In the genomic region with DNA sequence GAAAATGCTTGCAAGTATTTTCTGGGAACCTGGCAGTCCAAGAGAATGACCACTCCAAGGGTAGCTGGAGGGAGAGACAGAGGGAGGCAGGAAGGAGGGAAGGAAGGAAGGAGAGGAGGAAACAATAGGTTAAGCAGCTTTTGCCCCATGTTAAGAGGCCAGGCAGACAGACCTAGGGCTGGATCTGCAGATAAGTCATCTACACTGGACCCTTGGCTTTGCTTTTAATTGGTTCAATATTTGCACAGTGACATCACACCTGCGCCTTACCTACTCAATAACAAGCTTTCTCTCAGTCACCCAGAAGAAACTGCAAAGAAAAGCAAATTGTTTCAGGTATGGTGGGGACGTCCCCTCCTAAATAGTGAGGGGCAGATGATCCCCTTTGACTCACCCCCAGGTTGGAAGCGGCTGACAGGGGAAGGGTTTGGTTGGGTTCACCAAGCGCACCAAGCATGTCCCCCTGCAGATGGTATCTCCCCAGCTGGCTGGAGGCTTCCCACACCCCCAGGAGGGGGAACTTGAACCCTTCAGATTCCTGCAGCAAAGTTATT, we compare ENCODE assay signal across 8 cellular contexts. TPM values are rescaled to one million over a fixed set of nuclear protein-coding genes. Genes with fewer than 3 reads are reported as not detected.
DNase-seq lines count a peak whose midpoint lies in the region; ATAC-seq and TF ChIP-seq lines count a peak whose summit lies in the region.

No MANE protein-coding gene starts in this region.

- TF ChIP-seq POLR2A in upper lobe of left lung (IDR thresholded peaks at IDR 0.05), result no peak

- DNase-seq in activated naive CD4-positive, alpha-beta T cell treated with anti-CD3 and anti-CD28 coated beads, Interleukin-2, amount 10 ng/mL, durations not matched to agents 7 days and 5 days, result no peak
- no peak for DNase-seq in activated naive CD4-positive, alpha-beta T cell treated with Interleukin-2 at 50 U/mL for 16 hours
- DNase-seq in activated naive CD8-positive, alpha-beta T cell treated with anti-CD3 and anti-CD28 coated beads for 36 hours, result no peak
- DNase-seq in lower lobe of right lung, result no peak
- no peak for DNase-seq in upper lobe of left lung
- DNase-seq in activated effector memory CD4-positive, alpha-beta T cell treated with Interleukin-2 at 50 U/mL for 16 hours, result no peak
- DNase-seq in iPS-NIHi7 (ENCODE audit: extremely low spot score), result no peak

- WGBS in upper lobe of left lung, 2 donors, result 58 to 69% methylated on average over 3 to 4 of the region's 4 CpGs

- H3K4me1 ChIP-seq in lower lobe of right lung (peaks cover 98% of the 10 kb centered on the region), upper lobe of left lung (peaks cover 99 to 100% (median 100%) of the 10 kb centered on the region in 4 donors)

- H3K4me3 ChIP-seq in lower lobe of right lung (no peak overlapping the region), upper lobe of left lung (no peak overlapping the region)

- peak overlapping the region; percentile 19 for H3K27ac ChIP-seq in lower lobe of right lung
- peak overlapping the region; percentile 75 to 95 (median 82) for H3K27ac ChIP-seq in upper lobe of left lung

- no peaks in the 10 kb centered on the region for H3K9me3 Mint-ChIP-seq in activated naive CD4-positive, alpha-beta T cell treated with anti-CD3 and anti-CD28 coated beads, Interleukin-2, amount 10 ng/mL, durations not matched to agents 7 days and 5 days
- no peaks in the 10 kb centered on the region for H3K9me3 Mint-ChIP-seq in activated naive CD8-positive, alpha-beta T cell treated with anti-CD3 and anti-CD28 coated beads for 36 hours

- no peak for TF ChIP-seq EP300 in upper lobe of left lung (IDR thresholded peaks at IDR 0.05)

- TF ChIP-seq CTCF in lower lobe of right lung (IDR thresholded peaks at IDR 0.05), result no peak
- no peak for TF ChIP-seq CTCF in upper lobe of left lung (IDR thresholded peaks at IDR 0.05)

- H3K36me3 Mint-ChIP-seq in activated naive CD4-positive, alpha-beta T cell treated with anti-CD3 and anti-CD28 coated beads, Interleukin-2, amount 10 ng/mL, durations not matched to agents 7 days and 5 days, result peaks cover 57% of the 10 kb centered on the region
- H3K36me3 Mint-ChIP-seq in activated naive CD8-positive, alpha-beta T cell treated with anti-CD3 and anti-CD28 coated beads for 36 hours, result peaks cover 49% of the 10 kb centered on the region

- H3K27me3 Mint-ChIP-seq in activated naive CD4-positive, alpha-beta T cell treated with anti-CD3 and anti-CD28 coated beads, Interleukin-2, amount 10 ng/mL, durations not matched to agents 7 days and 5 days, result no peaks in the 10 kb centered on the region
- H3K27me3 Mint-ChIP-seq in activated naive CD8-positive, alpha-beta T cell treated with anti-CD3 and anti-CD28 coated beads for 36 hours, result no peaks in the 10 kb centered on the region

- peak overlapping the region; percentile 90 for H3K27ac Mint-ChIP-seq in activated naive CD4-positive, alpha-beta T cell treated with anti-CD3 and anti-CD28 coated beads, Interleukin-2, amount 10 ng/mL, durations not matched to agents 7 days and 5 days
- H3K27ac Mint-ChIP-seq in activated naive CD8-positive, alpha-beta T cell treated with anti-CD3 and anti-CD28 coated beads for 36 hours, result peak overlapping the region; percentile 89

- H3K36me3 ChIP-seq in lower lobe of right lung (peaks cover 11% of the 10 kb centered on the region), upper lobe of left lung (peaks cover 0 to 17% (median 3%) of the 10 kb centered on the region in 4 donors)

- H3K4me1 Mint-ChIP-seq in activated naive CD4-positive, alpha-beta T cell treated with anti-CD3 and anti-CD28 coated beads, Interleukin-2, amount 10 ng/mL, durations not matched to agents 7 days and 5 days, result peaks cover 100% of the 10 kb centered on the region
- peaks cover 95% of the 10 kb centered on the region for H3K4me1 Mint-ChIP-seq in activated naive CD8-positive, alpha-beta T cell treated with anti-CD3 and anti-CD28 coated beads for 36 hours

- H3K27me3 ChIP-seq in lower lobe of right lung (ENCODE audit: low read depth) (no peaks in the 10 kb centered on the region), upper lobe of left lung (no peaks in the 10 kb centered on the region)

- ATAC-seq in lower lobe of right lung (peak in 1 of 2 donors; percentile 42), upper lobe of left lung (ENCODE audit: low FRiP score in 2 of 2) (no peak), GM21423 (IDR thresholded peaks at IDR 0.05; ENCODE audit: unreplicated experiment) (no peak)

- H3K4me3 Mint-ChIP-seq in activated naive CD4-positive, alpha-beta T cell treated with anti-CD3 and anti-CD28 coated beads, Interleukin-2, amount 10 ng/mL, durations not matched to agents 7 days and 5 days, result no peak overlapping the region
- peak overlapping the region; percentile 76 for H3K4me3 Mint-ChIP-seq in activated naive CD8-positive, alpha-beta T cell treated with anti-CD3 and anti-CD28 coated beads for 36 hours

- intact Hi-C loops in lower lobe of right lung (cut with DNase I), result no loop called here

- CTCF ChIA-PET in activated naive CD4-positive, alpha-beta T cell treated with anti-CD3 and anti-CD28 coated beads, Interleukin-2, amount 10 ng/mL, durations not matched to agents 7 days and 5 days (lab: Charles Lee), result interaction anchor here (0.8 kb wide), 1 partner anchor 62 kb away, joined by 3 read pairs; no protein-coding TSS in a partner anchor

- no peaks in the 10 kb centered on the region for H3K9me3 ChIP-seq in lower lobe of right lung
- H3K9me3 ChIP-seq in upper lobe of left lung, result no peaks in the 10 kb centered on the region

RNA-seq across cellular contexts. Expression of gene MYH9, which starts 24.3 kb away (rescaled TPM):
- total RNA-seq in activated naive CD8-positive, alpha-beta T cell treated with anti-CD3 and anti-CD28 coated beads for 36 hours, result 100 to 1,000 TPM; 551 to 554 TPM
- total RNA-seq in lower lobe of right lung (659 TPM), upper lobe of left lung (100 to 1,000 TPM; 486 to 925 (median 599) TPM)
